ENCODE assay signal across 27 cellular contexts in genomic region chr1:214220891-214221290, GRCh38.
"Had no signal": no experiment of that assay in that cellular context is flagged by ENCODE, and none has a peak within 500 bp of the region (broad histone marks: within the 10 kb centered on the region; RNA-seq: fewer than 3 reads in every experiment).

No MANE protein-coding gene starts in this region.

- ATAC-seq: left colon; left lung; lower lobe of right lung; naive thymus-derived CD8-positive, alpha-beta T cell; pancreas; right cardiac atrium; stimulated activated memory B cell treated with anti-CD40 and anti-IgM and Interleukin-4, amounts not matched to agents 10 μg/mL and 1 μg/mL and 100 μg/mL, for 72 hours; stimulated activated naive CD8-positive, alpha-beta T cell treated with anti-CD3 and anti-CD28 coated beads, Interleukin-15, amount 100 ng/mL, for 72 hours had no signal

- DNase-seq: hippocampal formation; kidney glomerular epithelial cell; left colon; left lung; lower lobe of right lung; mammary epithelial cell; mesenchymal stem cell; naive thymus-derived CD8-positive, alpha-beta T cell; nucleus accumbens; pancreas; posterior cingulate gyrus; retina; right cardiac atrium; sigmoid colon; small intestine; stimulated activated CD4-positive, alpha-beta T cell treated with anti-CD3 and anti-CD28 coated beads, Interleukin-1b, Interleukin-23, amount 100 ng/mL, for 48 hours; stimulated activated CD4-positive, alpha-beta T cell treated with anti-CD3 and anti-CD28 coated beads, Interleukin-2, amount 100 ng/mL, for 48 hours; stimulated activated CD4-positive, alpha-beta T cell treated with anti-CD3 and anti-CD28 coated beads, Interleukin-4, amount 100 ng/mL, for 4 hours; stimulated activated CD8-positive, alpha-beta memory T cell treated with anti-CD3 and anti-CD28 coated beads, Interleukin-4, amount 100 ng/mL, for 48 hours; stimulated activated naive CD4-positive, alpha-beta T cell treated with Interleukin-2 at 50 U/mL for 16 hours; stimulated activated naive CD8-positive, alpha-beta T cell treated with anti-CD3 and anti-CD28 coated beads, Interleukin-15, amount 100 ng/mL, for 72 hours; substantia nigra; upper lobe of left lung had no signal

- H3K4me3 ChIP-seq: left lung, lower lobe of right lung, pancreas, prostate gland, sigmoid colon, tibial nerve, upper lobe of left lung, vagina had no signal
